ENCODE assay signal across 12 cellular contexts in genomic region chr6:148345176-148345575, GRCh38. TPM values are rescaled to one million over a fixed set of nuclear protein-coding genes. Genes with fewer than 3 reads are reported as not detected.
A peak's percentile ranks its signal among the peaks of the same experiment; 100 is the strongest.
DNase-seq lines count a peak whose midpoint lies in the region; ATAC-seq and TF ChIP-seq lines count a peak whose summit lies in the region.
"Had no signal": no experiment of that assay in that cellular context is flagged by ENCODE, and none has a peak within 500 bp of the region (broad histone marks: within the 10 kb centered on the region; RNA-seq: fewer than 3 reads in every experiment).

No MANE protein-coding gene starts in this region.

- peak overlapping the region; percentile 57 for H3K27ac Mint-ChIP-seq in HFFc6
- H3K27ac Mint-ChIP-seq in activated T-cell treated with anti-CD3 and anti-CD28 coated beads, Interleukin-2, amount 50 U/mL, for 24 hours: no peak overlapping the region
- H3K27ac Mint-ChIP-seq: activated CD8-positive, alpha-beta memory T cell treated with anti-CD3 and anti-CD28 coated beads, Interleukin-2, amount 10 ng/mL, durations not matched to agents 7 days and 5 days had no signal

- H3K9me3 Mint-ChIP-seq in HFFc6: no peaks in the 10 kb centered on the region
- no peaks in the 10 kb centered on the region for H3K9me3 Mint-ChIP-seq in activated T-cell treated with anti-CD3 and anti-CD28 coated beads, Interleukin-2, amount 50 U/mL, for 24 hours

- H3K36me3 ChIP-seq in iPS-20b (ENCODE audit: insufficient read depth, low read depth, low read length): no peaks in the 10 kb centered on the region
- H3K36me3 ChIP-seq in gastrocnemius medialis: no peaks in the 10 kb centered on the region
- H3K36me3 ChIP-seq: BLaER1 had no signal

- H3K4me3 ChIP-seq in iPS-20b (ENCODE audit: low read length) (peak overlapping the region; percentile 56), gastrocnemius medialis (peak overlapping the region; percentile 30 to 67 (median 66))
- H3K4me3 ChIP-seq: BLaER1 had no signal

- peak overlapping the region; percentile 68 for H3K27ac ChIP-seq in caudate nucleus (ENCODE audit: low read depth, low read length)
- H3K27ac ChIP-seq in iPS-20b (ENCODE audit: low read length): no peak overlapping the region
- H3K27ac ChIP-seq in gastrocnemius medialis: peak overlapping the region; percentile 58 to 84 (median 81)
- H3K27ac ChIP-seq: BLaER1 had no signal

- H3K4me3 Mint-ChIP-seq in HFFc6: peak overlapping the region; percentile 41
- H3K4me3 Mint-ChIP-seq in activated T-cell treated with anti-CD3 and anti-CD28 coated beads, Interleukin-2, amount 50 U/mL, for 24 hours: no peak overlapping the region
- H3K4me3 Mint-ChIP-seq: activated CD8-positive, alpha-beta memory T cell treated with anti-CD3 and anti-CD28 coated beads, Interleukin-2, amount 10 ng/mL, durations not matched to agents 7 days and 5 days had no signal

- no peak overlapping the region for H3K9ac ChIP-seq in iPS-20b (ENCODE audit: low read depth, low read length)
- H3K9ac ChIP-seq: BLaER1 had no signal

- peaks cover 70% of the 10 kb centered on the region for H3K4me1 Mint-ChIP-seq in HFFc6 (ENCODE audit: low read depth)
- peaks cover 11% of the 10 kb centered on the region for H3K4me1 Mint-ChIP-seq in activated T-cell treated with anti-CD3 and anti-CD28 coated beads, Interleukin-2, amount 50 U/mL, for 24 hours (ENCODE audit: low read depth)

- H3K36me3 Mint-ChIP-seq in HFFc6 (ENCODE audit: low read depth): peaks cover 10% of the 10 kb centered on the region
- no peaks in the 10 kb centered on the region for H3K36me3 Mint-ChIP-seq in activated T-cell treated with anti-CD3 and anti-CD28 coated beads, Interleukin-2, amount 50 U/mL, for 24 hours (ENCODE audit: low read depth)

- DNase-seq in HFFc6 (no peak), caudate nucleus (lab: John Stamatoyannopoulos, UW) (no peak), gastrocnemius medialis (no peak), ureter (ENCODE audit: low spot score) (no peak)
- no peak for DNase-seq in activated T-cell treated with anti-CD3 and anti-CD28 coated beads, Interleukin-2, amount 50 U/mL, for 24 hours
- DNase-seq: activated CD8-positive, alpha-beta memory T cell treated with anti-CD3 and anti-CD28 coated beads, Interleukin-2, amount 10 ng/mL, durations not matched to agents 7 days and 5 days; activated naive CD4-positive, alpha-beta T cell treated with anti-CD3 and anti-CD28 coated beads, Interleukin-2, amount 50 U/mL, for 16 hours; occipital lobe had no signal

- H3K27me3 Mint-ChIP-seq in HFFc6 (ENCODE audit: insufficient read depth): peaks cover 7% of the 10 kb centered on the region
- H3K27me3 Mint-ChIP-seq in activated T-cell treated with anti-CD3 and anti-CD28 coated beads, Interleukin-2, amount 50 U/mL, for 24 hours: peaks cover 68% of the 10 kb centered on the region

- TF ChIP-seq CTCF in HFFc6 (IDR thresholded peaks at IDR 0.05) (no peak), gastrocnemius medialis (IDR thresholded peaks at IDR 0.05 in 4 of 5, conservative IDR thresholded peaks at IDR 0.05 in 1 of 5) (no peak)

- H3K4me1 ChIP-seq in iPS-20b (ENCODE audit: insufficient read depth, low read length) (peaks cover 47% of the 10 kb centered on the region), gastrocnemius medialis (peaks cover 4 to 7% of the 10 kb centered on the region in 2 donors)

- intact Hi-C loops in gastrocnemius medialis (cut with DNase I; ENCODE audit: low total_unique reads): no loop called here

- in situ Hi-C loops in gastrocnemius medialis (cut with MboI; ENCODE audit: low sequenced_read_pairs in 4 of 4): no loop called here

- no peaks in the 10 kb centered on the region for H3K9me3 ChIP-seq in iPS-20b (ENCODE audit: insufficient read depth, low read depth, low read length)
- H3K9me3 ChIP-seq in gastrocnemius medialis: no peaks in the 10 kb centered on the region
- H3K9me3 ChIP-seq: BLaER1 had no signal

- TF ChIP-seq POLR2A in gastrocnemius medialis (IDR thresholded peaks at IDR 0.05): no peak

- H3K27me3 ChIP-seq in iPS-20b (ENCODE audit: insufficient read depth, low read length): no peaks in the 10 kb centered on the region; the same call in 1 of the 2 replicates
- peaks cover 0 to 6% (median 0%) of the 10 kb centered on the region in 3 donors for H3K27me3 ChIP-seq in gastrocnemius medialis

- ATAC-seq in gastrocnemius medialis: no peak
- no peak for ATAC-seq in activated CD4-positive, CD25-positive, alpha-beta regulatory T cell treated with anti-CD3 and anti-CD28 coated beads, Interleukin-2, amount 50 U/mL, for 24 hours
- no peak for ATAC-seq in HG03460 (IDR thresholded peaks at IDR 0.05; ENCODE audit: unreplicated experiment)
- ATAC-seq: activated CD8-positive, alpha-beta memory T cell treated with anti-CD3 and anti-CD28 coated beads, Interleukin-2, amount 10 ng/mL, durations not matched to agents 7 days and 5 days had no signal

RNA-seq across cellular contexts. Expression of gene SASH1, which starts 2.5 kb away (rescaled TPM):
- 10 to 100 TPM; 66.0 to 91.4 (median 88.4) TPM for total RNA-seq in HFFc6 (2021; fragmentation: NEBNext Ultra II Directional; extraction: Animal tissue kit (Norgen Biotek cat#: 25700))
- total RNA-seq in gastrocnemius medialis (10 to 100 TPM; 28.2 to 42.4 (median 35.4) TPM), ureter (97.2 TPM)
